In genomic region chr17:47949197-47949759, GRCh38 we compare ENCODE assay signal across 8 cellular contexts. TPM values are rescaled to one million over a fixed set of nuclear protein-coding genes. Genes with fewer than 3 reads are reported as not detected.
DNase-seq lines count a peak whose midpoint lies in the region; ATAC-seq and TF ChIP-seq lines count a peak whose summit lies in the region.

No MANE protein-coding gene starts in this region.

- H3K27ac ChIP-seq in AG04450 (ENCODE audit: low read depth, low read length), result peak overlapping the region; percentile 33
- H3K27ac ChIP-seq in KOPT-K1 (ENCODE audit: low read depth, low read length, poor library complexity, severe bottlenecking), result peak overlapping the region; percentile 50
- H3K27ac ChIP-seq in PC-9, result peak overlapping the region; percentile 74

- POLR2A ChIA-PET in AG04450 (lab: Yijun Ruan, JAX), result interaction anchor here (0.7 to 1.1 kb wide), 2 partner anchors 20 to 21 kb away, joined by 3 read pairs; partner anchors contain the start of gene CDK5RAP3
- POLR2A ChIA-PET in PC-9 (lab: Charles Lee; ENCODE audit: unreplicated experiment), result no interaction called here

- no peaks in the 10 kb centered on the region for H3K36me3 Mint-ChIP-seq in natural killer cell

- peak overlapping the region; percentile 66 to 83 for H3K27ac Mint-ChIP-seq in natural killer cell

- peak; percentile 63 for DNase-seq in AG04450 (ENCODE audit: low read depth, low spot score)
- peak; percentile 85 to 86 for DNase-seq in PC-9
- DNase-seq in activated T-helper 1 cell treated with Interleukin-2 at 50 U/mL for 16 hours (ENCODE audit: low read depth), result peak; percentile 60
- peak; percentile 69 for DNase-seq in fibroblast of gingiva (ENCODE audit: low read depth)
- peak; percentile 81 for DNase-seq in natural killer cell
- peak; percentile 59 to 70 for DNase-seq in stimulated activated CD8-positive, alpha-beta memory T cell treated with anti-CD3 and anti-CD28 coated beads, Interleukin-7, amount 100 ng/mL, for 48 hours (ENCODE audit: extremely low read depth in 1 of 2, low read depth in 1 of 2)

- H3K27me3 ChIP-seq in AG04450 (ENCODE audit: control insufficient read depth, insufficient read depth, low read length) (no peaks in the 10 kb centered on the region), PC-9 (ENCODE audit: insufficient read depth, low read depth) (no peaks in the 10 kb centered on the region)

- peak overlapping the region; percentile 51 for H3K4me3 Mint-ChIP-seq in natural killer cell

- peak; percentile 76 to 80 (median 79) for ATAC-seq in natural killer cell

- H2AFZ ChIP-seq in PC-9, result peak overlapping the region; percentile 42

- BruUV-seq in PC-9 (replicated peaks; lab: Mats Ljungman, UMichigan), result no TSS peak

- peaks cover 65% of the 10 kb centered on the region for H3K36me3 ChIP-seq in KOPT-K1 (ENCODE audit: insufficient read depth, low read length)
- H3K36me3 ChIP-seq in PC-9 (ENCODE audit: low read depth), result peaks cover 17% of the 10 kb centered on the region

- H3K27me3 Mint-ChIP-seq in natural killer cell (ENCODE audit: low read depth in 2 of 2), result no peaks in the 10 kb centered on the region

- H3K4me1 ChIP-seq in PC-9 (replicated peaks; ENCODE audit: insufficient read depth), result peaks cover 32% of the 10 kb centered on the region

- no peaks in the 10 kb centered on the region for H3K9me3 Mint-ChIP-seq in natural killer cell

- peaks cover 3% of the 10 kb centered on the region; the same call in 1 of the 2 replicates for H3K79me2 ChIP-seq in PC-9 (ENCODE audit: low read depth)

- H3F3A ChIP-seq in PC-9 (ENCODE audit: insufficient read depth, low read depth), result peaks cover 48% of the 10 kb centered on the region; the same call in 1 of the 2 replicates

- peak; percentile 28 for TF ChIP-seq POLR2A in GM19099 (IDR thresholded peaks at IDR 0.05; ENCODE audit: extremely low read depth, insufficient read length, low read depth)

- CTCF ChIA-PET in AG04450 (lab: Charles Lee), result interaction anchor here (0.6 to 8.3 kb wide), 22 partner anchors 8 to 118 kb away, joined by 3 to 180 read pairs (median 4); partner anchors contain the start of genes CDK5RAP3, PNPO and SCRN2
- CTCF ChIA-PET in PC-9 (lab: Charles Lee), result interaction anchor here (0.6 to 1.9 kb wide), 5 partner anchors 8 to 60 kb away, joined by 3 to 19 read pairs (median 6); partner anchors contain the start of genes CDK5RAP3 and PRR15L

- no peaks in the 10 kb centered on the region for H3K9me2 ChIP-seq in PC-9 (ENCODE audit: insufficient read depth)

- H4K20me1 ChIP-seq in PC-9 (ENCODE audit: insufficient read depth), result no peaks in the 10 kb centered on the region

- H3K9me3 ChIP-seq in AG04450 (ENCODE audit: control insufficient read depth, insufficient read depth, low read length) (no peaks in the 10 kb centered on the region), KOPT-K1 (ENCODE audit: insufficient read depth, low read length, poor library complexity, severe bottlenecking) (no peaks in the 10 kb centered on the region), PC-9 (ENCODE audit: insufficient read depth, low read depth) (no peaks in the 10 kb centered on the region)

- peaks cover 20 to 34% of the 10 kb centered on the region in 2 donors for H3K4me1 Mint-ChIP-seq in natural killer cell

- intact Hi-C loops in PC-9 (cut with micrococcal nuclease; ENCODE audit: unreplicated experiment) (loop anchor here (1.0 to 10.0 kb wide), 3 partner anchors 21 to 666 kb away; partner anchors contain the start of genes HOXB7 and HOXB8), natural killer cell (cut with micrococcal nuclease) (loop anchor here (2.0 to 10.0 kb wide), 4 partner anchors 22 to 156 kb away; partner anchors contain the start of genes CBX1, CDK5RAP3, LRRC46 and MRPL10)

- H3K4me2 ChIP-seq in PC-9, result peak overlapping the region; percentile 79

- TF ChIP-seq CTCF in AG04450 (IDR thresholded peaks at IDR 0.05; ENCODE audit: low read depth, low read length), result peak; percentile 95
- TF ChIP-seq CTCF in PC-9 (conservative IDR thresholded peaks at IDR 0.05), result peak; percentile 99
- TF ChIP-seq CTCF in natural killer cell (IDR thresholded peaks at IDR 0.05), result peak; percentile 97

- H3K4me3 ChIP-seq in AG04450 (ENCODE audit: low read depth, low read length), result peak overlapping the region; percentile 39
- peak overlapping the region; percentile 42; the same call in 1 of the 2 replicates for H3K4me3 ChIP-seq in PC-9

RNA-seq across cellular contexts. Expression of gene PNPO, which starts 7.9 kb away (rescaled TPM):
- polyA plus RNA-seq in AG04450 (2011; rRNA removed), result 14.5 and 15.2 TPM in 2 replicates
- 23.8 and 32.6 TPM in 2 replicates for polyA minus RNA-seq in AG04450 (2011; rRNA and poly(A)+ RNA removed)
- total RNA-seq in PC-9 (2021), result 40.2 and 44.1 TPM in 2 replicates
- 10 to 100 TPM in 1 of 3 donors, 1 to 10 TPM in 2; 6.0 to 10.9 (median 9.3) TPM for total RNA-seq in natural killer cell

RNA-seq across cellular contexts. Expression of gene PRR15L, which starts 8.4 kb away (rescaled TPM):
- not detected in 2 replicates for polyA plus RNA-seq in AG04450 (2011; rRNA removed)
- polyA minus RNA-seq in AG04450 (2011; rRNA and poly(A)+ RNA removed), result not detected in 2 replicates
- 5.3 and 6.2 TPM in 2 replicates for total RNA-seq in PC-9 (2021)
- total RNA-seq in natural killer cell, result not detected

RNA-seq across cellular contexts. Expression of gene CDK5RAP3, which starts 21.6 kb away (rescaled TPM):
- polyA plus RNA-seq in AG04450 (2011; rRNA removed), result 71.2 and 79.7 TPM in 2 replicates
- 65.3 and 89.6 TPM in 2 replicates for polyA minus RNA-seq in AG04450 (2011; rRNA and poly(A)+ RNA removed)
- total RNA-seq in PC-9 (2021), result 147 and 195 TPM in 2 replicates
- 100 to 1,000 TPM; 289 to 300 (median 292) TPM for total RNA-seq in natural killer cell

RNA-seq across cellular contexts. Expression of gene SP2, which starts 53.2 kb away (rescaled TPM):
- polyA plus RNA-seq in AG04450 (2011; rRNA removed), result 2.7 and 3.9 TPM in 2 replicates
- polyA minus RNA-seq in AG04450 (2011; rRNA and poly(A)+ RNA removed), result 2.3 and 3.0 TPM in 2 replicates
- total RNA-seq in PC-9 (2021) (13.5 and 18.0 TPM in 2 replicates), natural killer cell (10 to 100 TPM; 29.4 to 44.1 (median 33.1) TPM)

Comparison
In these comparisons a context has a peak if more than half of its experiments do, and no peak if none do; other contexts are left out.
1. Peak in every context shown above with its lines: DNase-seq, ATAC-seq, H3K4me3 ChIP-seq and H3K27ac ChIP-seq.